ENCODE assay signal across 17 cellular contexts in genomic region chr5:43301653-43302091, GRCh38. TPM values are rescaled to one million over a fixed set of nuclear protein-coding genes. Genes with fewer than 3 reads are reported as not detected.
DNase-seq lines count a peak whose midpoint lies in the region; ATAC-seq and TF ChIP-seq lines count a peak whose summit lies in the region.
"Had no signal": no experiment of that assay in that cellular context is flagged by ENCODE, and none has a peak within 500 bp of the region (broad histone marks: within the 10 kb centered on the region; RNA-seq: fewer than 3 reads in every experiment).

No MANE protein-coding gene starts in this region.

- H3K36me3 Mint-ChIP-seq in MCF 10A (ENCODE audit: insufficient read depth, unreplicated experiment): peaks cover 54% of the 10 kb centered on the region
- peaks cover 36% of the 10 kb centered on the region for H3K36me3 Mint-ChIP-seq in type B pancreatic cell

- H3K27ac Mint-ChIP-seq in MCF 10A (ENCODE audit: low read depth, unreplicated experiment) (peak overlapping the region; percentile 19), type B pancreatic cell (no peak overlapping the region)

- H3K4me1 ChIP-seq in mammary epithelial cell (ENCODE audit: insufficient read depth, low read length): peaks cover 10% of the 10 kb centered on the region
- H3K4me1 ChIP-seq in RWPE2 (ENCODE audit: insufficient read depth, poor library complexity, severe bottlenecking): peaks cover 41% of the 10 kb centered on the region
- H3K4me1 ChIP-seq in thyroid gland: peaks cover 14 to 17% of the 10 kb centered on the region in 2 donors

- H3K9me3 Mint-ChIP-seq in MCF 10A (ENCODE audit: unreplicated experiment) (no peaks in the 10 kb centered on the region), type B pancreatic cell (no peaks in the 10 kb centered on the region)

- H3K27me3 Mint-ChIP-seq in MCF 10A (ENCODE audit: insufficient read depth, unreplicated experiment): no peaks in the 10 kb centered on the region
- no peaks in the 10 kb centered on the region for H3K27me3 Mint-ChIP-seq in type B pancreatic cell

- dilution Hi-C loops in mammary epithelial cell (cut with HindIII; ENCODE audit: low sequenced_read_pairs): no loop called here

- peaks cover 48% of the 10 kb centered on the region for H4K20me1 ChIP-seq in mammary epithelial cell (ENCODE audit: insufficient read depth, low read length)

- ATAC-seq in RWPE2 (ENCODE audit: low read depth) (no peak), left lobe of liver (peak; percentile 65), HG02571 (IDR thresholded peaks at IDR 0.05; ENCODE audit: unreplicated experiment) (no peak), GM21528 (IDR thresholded peaks at IDR 0.05; ENCODE audit: low FRiP score, unreplicated experiment) (no peak)

- H3K4me3 Mint-ChIP-seq in MCF 10A (ENCODE audit: unreplicated experiment) (no peak overlapping the region), type B pancreatic cell (no peak overlapping the region)

- WGBS in mammary epithelial cell (ENCODE audit: low coverage, missing lambda C conversion rate): 87% methylated on average over 3 of the region's 3 CpGs
- WGBS in thyroid gland, 2 donors: 41 to 44% methylated on average over 3 of the region's 3 CpGs

- intact Hi-C loops in MCF 10A (cut with micrococcal nuclease) (no loop called here), mammary epithelial cell (cut with micrococcal nuclease) (loop anchor here (5.0 kb wide), 1 partner anchor 194 kb away; no protein-coding TSS in a partner anchor), thyroid gland (cut with DNase I) (no loop called here)

- BruUV-seq in MCF 10A (replicated peaks; lab: Mats Ljungman, UMichigan) (no TSS peak), mammary epithelial cell (replicated peaks; lab: Mats Ljungman, UMichigan) (no TSS peak)

- H3K27me3 ChIP-seq in mammary epithelial cell (ENCODE audit: insufficient read depth, low read length) (no peaks in the 10 kb centered on the region), RWPE2 (ENCODE audit: insufficient read depth, poor library complexity, severe bottlenecking) (no peaks in the 10 kb centered on the region), thyroid gland (no peaks in the 10 kb centered on the region)
- H3K27me3 ChIP-seq: right atrium auricular region had no signal

- POLR2A ChIA-PET in MCF 10A (lab: Yijun Ruan, JAX): interaction anchor here (1.4 to 1.6 kb wide), 2 partner anchors 12 to 61 kb away, joined by 3 read pairs; no protein-coding TSS in a partner anchor

- H3K4me1 Mint-ChIP-seq in MCF 10A (ENCODE audit: insufficient read depth, unreplicated experiment) (peaks cover 24% of the 10 kb centered on the region), type B pancreatic cell (ENCODE audit: unreplicated experiment) (peaks cover 24% of the 10 kb centered on the region)

- no peak for DNase-seq in MCF 10A (ENCODE audit: unreplicated experiment)
- no peak for DNase-seq in mammary epithelial cell
- DNase-seq in RWPE2 (ENCODE audit: low spot score): no peak
- DNase-seq in left lobe of liver (ENCODE audit: low spot score): no peak
- DNase-seq in thyroid gland: peak; percentile 54 to 64
- DNase-seq in type B pancreatic cell (ENCODE audit: extremely low spot score, unreplicated experiment): no peak
- DNase-seq: activated effector memory CD4-positive, alpha-beta T cell treated with anti-CD3 and anti-CD28 coated beads, Interleukin-2, amount 50 U/mL, for 16 hours; amygdala; H7; Kasumi-1; NCI-H1417 treated with DMSO at 0.1 percent for 48 hours; NCI-H524 treated with DMSO at 0.1 percent for 48 hours; stimulated activated CD4-positive, alpha-beta T cell treated with anti-CD3 and anti-CD28 coated beads, Interleukin-1b, Interleukin-23, amount 100 ng/mL, for 48 hours had no signal

- no peak overlapping the region for H3K4me2 ChIP-seq in mammary epithelial cell (ENCODE audit: insufficient read depth, low read depth, low read length)

- no peaks in the 10 kb centered on the region for H3K9me3 ChIP-seq in mammary epithelial cell (replicated peaks; ENCODE audit: insufficient read depth, low read length)
- no peaks in the 10 kb centered on the region for H3K9me3 ChIP-seq in RWPE2 (ENCODE audit: severe bottlenecking)
- H3K9me3 ChIP-seq in thyroid gland: no peaks in the 10 kb centered on the region
- H3K9me3 ChIP-seq: right atrium auricular region had no signal

- H3K36me3 ChIP-seq in mammary epithelial cell (ENCODE audit: insufficient read depth, low read length): peaks cover 64% of the 10 kb centered on the region
- H3K36me3 ChIP-seq in RWPE2 (ENCODE audit: low read depth): peaks cover 100% of the 10 kb centered on the region
- peaks cover 15 to 16% of the 10 kb centered on the region in 2 donors for H3K36me3 ChIP-seq in thyroid gland

- H3K79me2 ChIP-seq in mammary epithelial cell (ENCODE audit: insufficient read depth, low read length): peaks cover 94% of the 10 kb centered on the region

- no peak overlapping the region for H3K9ac ChIP-seq in mammary epithelial cell (ENCODE audit: insufficient read depth, low read length)

- no peak overlapping the region for H3K4me3 ChIP-seq in mammary epithelial cell (replicated peaks in 1 of 3; ENCODE audit: insufficient read depth in 1 of 3, low read depth in 2 of 3, low read length in 3 of 3)
- H3K4me3 ChIP-seq in RWPE2 (ENCODE audit: severe bottlenecking): no peak overlapping the region
- no peak overlapping the region for H3K4me3 ChIP-seq in thyroid gland (replicated peaks in 1 of 3)
- H3K4me3 ChIP-seq: lung, right atrium auricular region had no signal

- no peak overlapping the region for H2AFZ ChIP-seq in mammary epithelial cell (ENCODE audit: low read depth, low read length)

- in situ Hi-C loops in mammary epithelial cell (cut with MboI; ENCODE audit: low sequenced_read_pairs in 2 of 2): loop anchor here in 1 of 2 donors (10.0 kb wide), 1 partner anchor 83 kb away; no protein-coding TSS in a partner anchor

- CTCF ChIA-PET in MCF 10A (lab: Yijun Ruan, JAX) (interaction anchor here (1.5 kb wide), 1 partner anchor 88 kb away, joined by 6 read pairs; no protein-coding TSS in a partner anchor), mammary epithelial cell (lab: Charles Lee; ENCODE audit: low non-redundant PET) (no interaction called here)

- no peak for TF ChIP-seq POLR2A in thyroid gland (IDR thresholded peaks at IDR 0.05)

- no peak for TF ChIP-seq CTCF in MCF 10A (IDR thresholded peaks at IDR 0.05; ENCODE audit: unreplicated experiment)
- TF ChIP-seq CTCF in mammary epithelial cell (conservative IDR thresholded peaks at IDR 0.05 in 1 of 2, IDR thresholded peaks at IDR 0.05 in 1 of 2; ENCODE audit: extremely low read depth in 1 of 2, insufficient read depth in 1 of 2, low read depth in 1 of 2, low read length in 2 of 2): no peak
- TF ChIP-seq CTCF in RWPE2 (IDR thresholded peaks at IDR 0.05; ENCODE audit: poor library complexity, severe bottlenecking): no peak
- no peak for TF ChIP-seq CTCF in thyroid gland (IDR thresholded peaks at IDR 0.05)
- no peak for TF ChIP-seq CTCF in type B pancreatic cell (conservative IDR thresholded peaks at IDR 0.05)

- H3K27ac ChIP-seq in mammary epithelial cell (ENCODE audit: insufficient read depth, low read depth, low read length): no peak overlapping the region
- H3K27ac ChIP-seq in RWPE2 (ENCODE audit: poor library complexity, severe bottlenecking): peak overlapping the region; percentile 3
- peak overlapping the region in 1 of 3 donors; percentile 8 for H3K27ac ChIP-seq in thyroid gland
- H3K27ac ChIP-seq: right atrium auricular region had no signal

RNA-seq across cellular contexts. Expression of gene HMGCS1, which starts 11.5 kb away (rescaled TPM):
- 36.2 and 42.6 TPM in 2 replicates for total RNA-seq in MCF 10A (2022)
- 100 to 1,000 TPM in 1 of 2 donors, 10 to 100 TPM in 1; 68.8 to 218 TPM for total RNA-seq in mammary epithelial cell
- 148 TPM for polyA plus RNA-seq in mammary epithelial cell
- 191 TPM for polyA minus RNA-seq in mammary epithelial cell
- total RNA-seq in left lobe of liver: 42.8 TPM
- total RNA-seq in thyroid gland: 10 to 100 TPM; 33.5 to 58.7 (median 44.1) TPM
- 128 and 148 TPM in 2 replicates for total RNA-seq in type B pancreatic cell (ENCODE audit: low replicate concordance)

Comparison
In these comparisons a context has a peak if more than half of its experiments do, and no peak if none do; other contexts are left out.
1. DNase-seq: peak in thyroid gland (2 of 2); none in MCF 10A (single experiment), mammary epithelial cell (single experiment), RWPE2 (single experiment), left lobe of liver (single experiment) and type B pancreatic cell (single experiment).